ENCODE assay signal across 12 cellular contexts in the genomic region with DNA sequence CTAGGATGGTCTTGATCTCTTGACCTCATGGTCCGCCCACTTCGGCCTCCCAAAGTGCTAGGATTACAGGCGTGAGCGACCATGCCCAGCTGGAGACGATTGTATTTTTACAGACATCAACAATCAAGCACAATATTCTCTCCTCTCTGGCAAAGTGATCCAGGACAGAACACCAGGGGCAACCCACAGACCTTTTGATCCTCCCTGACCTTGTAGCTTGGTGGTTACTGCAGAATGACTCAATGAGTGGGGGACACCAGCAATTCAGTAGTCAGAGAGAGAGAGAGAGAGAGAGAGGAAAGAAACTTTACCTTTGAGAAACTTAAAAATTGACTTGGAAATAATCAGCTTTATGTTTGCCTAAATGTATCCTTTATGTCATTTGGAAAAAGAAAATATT.
"Had no signal": no experiment of that assay in that cellular context is flagged by ENCODE, and none has a peak within 500 bp of the region (broad histone marks: within the 10 kb centered on the region; RNA-seq: fewer than 3 reads in every experiment).

No MANE protein-coding gene starts in this region.

- H3K27ac ChIP-seq: cardiac muscle cell, upper lobe of right lung had no signal

- H3K27ac Mint-ChIP-seq: activated naive CD8-positive, alpha-beta T cell treated with anti-CD3 and anti-CD28 coated beads, Interleukin-2, amount 50 U/mL, for 24 hours had no signal

- H3K4me3 ChIP-seq: cardiac muscle cell, heart right ventricle, skin epidermis, upper lobe of right lung had no signal

- H3K27me3 Mint-ChIP-seq: activated naive CD8-positive, alpha-beta T cell treated with anti-CD3 and anti-CD28 coated beads, Interleukin-2, amount 50 U/mL, for 24 hours had no signal

- H3K9me3 ChIP-seq: heart right ventricle, upper lobe of right lung had no signal

- H3K36me3 ChIP-seq: cardiac muscle cell, heart right ventricle, upper lobe of right lung had no signal

- H3K4me3 Mint-ChIP-seq: activated naive CD8-positive, alpha-beta T cell treated with anti-CD3 and anti-CD28 coated beads, Interleukin-2, amount 50 U/mL, for 24 hours had no signal

- DNase-seq: activated CD4-positive, alpha-beta T cell treated with anti-CD3 and anti-CD28 coated beads for 1 hour; activated CD4-positive, alpha-beta T cell treated with anti-CD3 and anti-CD28 coated beads, Interleukin-2, amount 50 U/mL, for 48 hours; activated naive CD4-positive, alpha-beta T cell treated with Interleukin-2 at 50 U/mL for 16 hours; activated naive CD8-positive, alpha-beta T cell treated with anti-CD3 and anti-CD28 coated beads, Interleukin-2, amount 50 U/mL, for 24 hours; foreskin melanocyte; heart right ventricle; islet precursor cell; left ventricle myocardium superior; mesendoderm; upper lobe of right lung had no signal

- H3K27me3 ChIP-seq: cardiac muscle cell, heart right ventricle, upper lobe of right lung had no signal

- ATAC-seq: activated naive CD8-positive, alpha-beta T cell treated with anti-CD3 and anti-CD28 coated beads, Interleukin-2, amount 50 U/mL, for 24 hours; heart right ventricle; left ventricle myocardium superior; upper lobe of right lung had no signal
